ENCODE assay signal across 8 cellular contexts in genomic region chr11:133163463-133164419, GRCh38.
A peak's percentile ranks its signal among the peaks of the same experiment; 100 is the strongest.
DNase-seq lines count a peak whose midpoint lies in the region; ATAC-seq and TF ChIP-seq lines count a peak whose summit lies in the region.

No MANE protein-coding gene starts in this region.

- H3K4me3 Mint-ChIP-seq in neural progenitor cell = no peak overlapping the region

- H3K36me3 ChIP-seq in BJ (ENCODE audit: control insufficient read depth, insufficient read depth, low read length) = no peaks in the 10 kb centered on the region
- H3K36me3 ChIP-seq in OCI-LY7 (ENCODE audit: insufficient read depth, low read length) = no peaks in the 10 kb centered on the region
- H3K36me3 ChIP-seq in neural progenitor cell = no peaks in the 10 kb centered on the region

- H3F3A ChIP-seq in neural progenitor cell (ENCODE audit: low read depth) = peaks cover 4% of the 10 kb centered on the region

- H3K4me2 ChIP-seq in OCI-LY7 (ENCODE audit: low read length) (no peak overlapping the region), neural progenitor cell (no peak overlapping the region)

- peaks cover 3% of the 10 kb centered on the region for H3K27me3 Mint-ChIP-seq in neural progenitor cell (ENCODE audit: insufficient read depth, low read depth)

- H3K4me1 Mint-ChIP-seq in neural progenitor cell = peaks cover 4% of the 10 kb centered on the region

- H3K27ac ChIP-seq in OCI-LY7 (ENCODE audit: low read depth, low read length, poor library complexity, severe bottlenecking) = no peak overlapping the region
- no peak overlapping the region for H3K27ac ChIP-seq in neural progenitor cell

- POLR2A ChIA-PET in BJ (lab: Charles Lee) = no interaction called here
- POLR2A ChIA-PET in OCI-LY7 (lab: Charles Lee) = no interaction called here

- intact Hi-C loops in OCI-LY7 (cut with micrococcal nuclease; ENCODE audit: unreplicated experiment) = loop anchor here (2.0 kb wide), 1 partner anchor 85 kb away; no protein-coding TSS in a partner anchor

- ATAC-seq in GM18861 (IDR thresholded peaks at IDR 0.05; ENCODE audit: unreplicated experiment) = peak; percentile 77
- peak; percentile 50 for ATAC-seq in HG03520 (IDR thresholded peaks at IDR 0.05; ENCODE audit: unreplicated experiment)
- ATAC-seq in esophagus mucosa = peak; percentile 68

- no peak overlapping the region for H3K9ac ChIP-seq in neural progenitor cell

- H3K79me2 ChIP-seq in OCI-LY7 (ENCODE audit: insufficient read depth, low read depth, low read length) (no peaks in the 10 kb centered on the region), neural progenitor cell (ENCODE audit: low read depth) (no peaks in the 10 kb centered on the region)

- H3K27me3 ChIP-seq in BJ (ENCODE audit: control insufficient read depth, insufficient read depth, low read length) (peaks cover 1% of the 10 kb centered on the region; the same call in 1 of the 2 replicates), neural progenitor cell (no peaks in the 10 kb centered on the region)

- no peaks in the 10 kb centered on the region for H3K9me2 ChIP-seq in OCI-LY7 (ENCODE audit: insufficient read depth, low read length)

- no peak overlapping the region for H3K27ac Mint-ChIP-seq in neural progenitor cell

- CTCF ChIA-PET in BJ (lab: Yijun Ruan, JAX) = interaction anchor here (0.6 to 2.1 kb wide), 7 partner anchors 9 to 1810 kb away, joined by 3 to 13 read pairs (median 3); no protein-coding TSS in a partner anchor
- CTCF ChIA-PET in OCI-LY7 (lab: Charles Lee; ENCODE audit: unreplicated experiment) = no interaction called here

- H2AFZ ChIP-seq in OCI-LY7 (ENCODE audit: low read length) (no peak overlapping the region), neural progenitor cell (replicated peaks) (peak overlapping the region; percentile 31)

- no peak for DNase-seq in BJ (ENCODE audit: low read depth)
- peak; percentile 30 for DNase-seq in OCI-LY7 (ENCODE audit: low spot score)
- DNase-seq in neural progenitor cell (ENCODE audit: low spot score) = peak; percentile 62
- no peak for DNase-seq in SW 1271 (lab: John Stamatoyannopoulos, UW)
- DNase-seq in activated naive CD4-positive, alpha-beta T cell treated with anti-CD3 and anti-CD28 coated beads, Interleukin-2, amount 50 U/mL, for 16 hours = no peak

- no peaks in the 10 kb centered on the region for H3K9me3 ChIP-seq in OCI-LY7 (ENCODE audit: low read length)
- H3K9me3 ChIP-seq in neural progenitor cell (ENCODE audit: low read depth) = no peaks in the 10 kb centered on the region

- H3K9me3 Mint-ChIP-seq in neural progenitor cell = no peaks in the 10 kb centered on the region

- H4K20me1 ChIP-seq in OCI-LY7 (ENCODE audit: insufficient read depth, low read length) (no peaks in the 10 kb centered on the region), neural progenitor cell (ENCODE audit: low read depth) (no peaks in the 10 kb centered on the region)

- no peak overlapping the region for H3K4me3 ChIP-seq in BJ (ENCODE audit: low read depth, low read length)
- H3K4me3 ChIP-seq in OCI-LY7 (ENCODE audit: low read depth, low read length, poor library complexity, severe bottlenecking) = no peak overlapping the region
- no peak overlapping the region for H3K4me3 ChIP-seq in neural progenitor cell

- no peaks in the 10 kb centered on the region for H3K4me1 ChIP-seq in OCI-LY7 (ENCODE audit: insufficient read depth, low read length, poor library complexity, severe bottlenecking)
- peaks cover 22% of the 10 kb centered on the region for H3K4me1 ChIP-seq in neural progenitor cell

- peak; percentile 70 for TF ChIP-seq CTCF in BJ (IDR thresholded peaks at IDR 0.05; ENCODE audit: insufficient read depth, low read depth, low read length)
- TF ChIP-seq CTCF in OCI-LY7 (conservative IDR thresholded peaks at IDR 0.05; ENCODE audit: low read length) = peak; percentile 85
- peak; percentile 78 for TF ChIP-seq CTCF in neural progenitor cell (IDR thresholded peaks at IDR 0.05)

- BruUV-seq in OCI-LY7 (replicated peaks; lab: Mats Ljungman, UMichigan) = no TSS peak

- no peaks in the 10 kb centered on the region for H3K36me3 Mint-ChIP-seq in neural progenitor cell

Comparison
In these comparisons a context has a peak if more than half of its experiments do, and no peak if none do; other contexts are left out.
1. DNase-seq: peak in OCI-LY7 (single experiment) and neural progenitor cell (single experiment); none in BJ (single experiment), SW 1271 (0 of 2) and activated naive CD4-positive, alpha-beta T cell treated with anti-CD3 and anti-CD28 coated beads, Interleukin-2, amount 50 U/mL, for 16 hours (single experiment).
2. Peak in every context shown above with its lines, with median percentiles within 50 percentile points of each other: CTCF ChIP-seq and ATAC-seq.